Comparison of ENCODE assay signal across 1 cellular context in the genomic region with DNA sequence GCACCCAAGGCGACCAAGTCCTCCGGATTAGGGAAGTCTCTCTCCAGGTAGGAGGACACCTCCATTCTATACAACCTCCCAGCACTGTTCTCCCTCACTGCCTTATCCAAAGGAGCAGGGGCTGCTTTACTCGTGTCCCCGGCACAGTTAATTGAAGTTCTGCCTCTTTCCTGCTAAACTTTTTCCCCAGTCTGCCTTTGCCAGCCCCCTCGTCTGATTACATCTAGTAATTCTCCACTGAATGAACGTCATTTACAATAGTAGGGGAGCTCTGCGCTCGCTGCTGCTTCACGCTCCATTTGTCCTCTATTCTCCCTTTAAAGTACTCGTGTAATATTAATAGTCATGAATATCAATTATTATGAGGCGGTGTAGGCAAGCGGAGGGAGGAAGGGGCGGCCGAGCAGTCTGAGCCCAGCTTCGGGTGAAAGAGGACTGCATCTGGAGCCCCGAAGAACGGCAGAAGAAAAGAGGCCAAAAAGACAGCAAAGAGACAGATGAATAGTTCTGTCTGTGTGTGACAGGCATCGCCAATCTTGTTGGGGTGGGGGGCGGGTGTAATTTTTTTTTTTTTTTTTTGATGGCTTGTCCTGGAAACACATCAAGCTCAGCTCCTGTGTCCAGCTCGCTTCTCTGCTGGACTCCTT.
TF ChIP-seq lines count a peak whose summit lies in the region.

No MANE protein-coding gene starts in this region.

TF ChIP-seq in K562, 482 proteins besides CTCF, POLR2A, EP300 and RAD21:
- TF ChIP-seq, protein P1, sequence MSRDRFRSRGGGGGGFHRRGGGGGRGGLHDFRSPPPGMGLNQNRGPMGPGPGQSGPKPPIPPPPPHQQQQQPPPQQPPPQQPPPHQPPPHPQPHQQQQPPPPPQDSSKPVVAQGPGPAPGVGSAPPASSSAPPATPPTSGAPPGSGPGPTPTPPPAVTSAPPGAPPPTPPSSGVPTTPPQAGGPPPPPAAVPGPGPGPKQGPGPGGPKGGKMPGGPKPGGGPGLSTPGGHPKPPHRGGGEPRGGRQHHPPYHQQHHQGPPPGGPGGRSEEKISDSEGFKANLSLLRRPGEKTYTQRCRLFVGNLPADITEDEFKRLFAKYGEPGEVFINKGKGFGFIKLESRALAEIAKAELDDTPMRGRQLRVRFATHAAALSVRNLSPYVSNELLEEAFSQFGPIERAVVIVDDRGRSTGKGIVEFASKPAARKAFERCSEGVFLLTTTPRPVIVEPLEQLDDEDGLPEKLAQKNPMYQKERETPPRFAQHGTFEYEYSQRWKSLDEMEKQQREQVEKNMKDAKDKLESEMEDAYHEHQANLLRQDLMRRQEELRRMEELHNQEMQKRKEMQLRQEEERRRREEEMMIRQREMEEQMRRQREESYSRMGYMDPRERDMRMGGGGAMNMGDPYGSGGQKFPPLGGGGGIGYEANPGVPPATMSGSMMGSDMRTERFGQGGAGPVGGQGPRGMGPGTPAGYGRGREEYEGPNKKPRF (IDR thresholded peaks at IDR 0.05; ENCODE audit: low read depth, low read length): no peak
- TF ChIP-seq ZNF584 (CRISPR knock-in tag; IDR thresholded peaks at IDR 0.05; ENCODE audit: low read depth): no peak
- TF ChIP-seq EWSR1 (IDR thresholded peaks at IDR 0.05; ENCODE audit: borderline replicate concordance, low read depth, partially characterized antibody): no peak
- TF ChIP-seq HMGN3 (IDR thresholded peaks at IDR 0.05; ENCODE audit: borderline replicate concordance, extremely low read depth, insufficient read length, low read depth, low read length): no peak
- TF ChIP-seq, protein P2, sequence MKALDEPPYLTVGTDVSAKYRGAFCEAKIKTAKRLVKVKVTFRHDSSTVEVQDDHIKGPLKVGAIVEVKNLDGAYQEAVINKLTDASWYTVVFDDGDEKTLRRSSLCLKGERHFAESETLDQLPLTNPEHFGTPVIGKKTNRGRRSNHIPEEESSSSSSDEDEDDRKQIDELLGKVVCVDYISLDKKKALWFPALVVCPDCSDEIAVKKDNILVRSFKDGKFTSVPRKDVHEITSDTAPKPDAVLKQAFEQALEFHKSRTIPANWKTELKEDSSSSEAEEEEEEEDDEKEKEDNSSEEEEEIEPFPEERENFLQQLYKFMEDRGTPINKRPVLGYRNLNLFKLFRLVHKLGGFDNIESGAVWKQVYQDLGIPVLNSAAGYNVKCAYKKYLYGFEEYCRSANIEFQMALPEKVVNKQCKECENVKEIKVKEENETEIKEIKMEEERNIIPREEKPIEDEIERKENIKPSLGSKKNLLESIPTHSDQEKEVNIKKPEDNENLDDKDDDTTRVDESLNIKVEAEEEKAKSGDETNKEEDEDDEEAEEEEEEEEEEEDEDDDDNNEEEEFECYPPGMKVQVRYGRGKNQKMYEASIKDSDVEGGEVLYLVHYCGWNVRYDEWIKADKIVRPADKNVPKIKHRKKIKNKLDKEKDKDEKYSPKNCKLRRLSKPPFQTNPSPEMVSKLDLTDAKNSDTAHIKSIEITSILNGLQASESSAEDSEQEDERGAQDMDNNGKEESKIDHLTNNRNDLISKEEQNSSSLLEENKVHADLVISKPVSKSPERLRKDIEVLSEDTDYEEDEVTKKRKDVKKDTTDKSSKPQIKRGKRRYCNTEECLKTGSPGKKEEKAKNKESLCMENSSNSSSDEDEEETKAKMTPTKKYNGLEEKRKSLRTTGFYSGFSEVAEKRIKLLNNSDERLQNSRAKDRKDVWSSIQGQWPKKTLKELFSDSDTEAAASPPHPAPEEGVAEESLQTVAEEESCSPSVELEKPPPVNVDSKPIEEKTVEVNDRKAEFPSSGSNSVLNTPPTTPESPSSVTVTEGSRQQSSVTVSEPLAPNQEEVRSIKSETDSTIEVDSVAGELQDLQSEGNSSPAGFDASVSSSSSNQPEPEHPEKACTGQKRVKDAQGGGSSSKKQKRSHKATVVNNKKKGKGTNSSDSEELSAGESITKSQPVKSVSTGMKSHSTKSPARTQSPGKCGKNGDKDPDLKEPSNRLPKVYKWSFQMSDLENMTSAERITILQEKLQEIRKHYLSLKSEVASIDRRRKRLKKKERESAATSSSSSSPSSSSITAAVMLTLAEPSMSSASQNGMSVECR (CRISPR knock-in tag; IDR thresholded peaks at IDR 0.05): no peak
- TF ChIP-seq MEF2A (IDR thresholded peaks at IDR 0.05; ENCODE audit: control insufficient read depth, low read depth, low read length): no peak
